Comparison of ENCODE assay signal across 22 cellular contexts in genomic region chr22:37357471-37357870, GRCh38.
"Had no signal": no experiment of that assay in that cellular context is flagged by ENCODE, and none has a peak within 500 bp of the region (broad histone marks: within the 10 kb centered on the region; RNA-seq: fewer than 3 reads in every experiment).

No MANE protein-coding gene starts in this region.

- ATAC-seq: effector memory CD8-positive, alpha-beta T cell; heart left ventricle; left colon; left ventricle myocardium superior; naive thymus-derived CD8-positive, alpha-beta T cell; sciatic nerve had no signal

- H3K9me3 ChIP-seq: esophagus squamous epithelium, heart left ventricle, neutrophil, stomach, thoracic aorta, transverse colon had no signal

- FAIRE-seq: colon had no signal

- H3K36me3 ChIP-seq: esophagus squamous epithelium, heart left ventricle, neutrophil, stomach, thoracic aorta, transverse colon had no signal

- H3K9me3 Mint-ChIP-seq: dendritic cell treated with granulocyte-macrophage colony-stimulating factor and Interleukin-4, amounts not matched to agents 40 ng/mL and 50 ng/mL, for 4 days; effector memory CD8-positive, alpha-beta T cell; naive thymus-derived CD8-positive, alpha-beta T cell had no signal

- H3K36me3 Mint-ChIP-seq: naive thymus-derived CD8-positive, alpha-beta T cell had no signal

- H3K27ac ChIP-seq: epithelial cell of prostate, esophagus squamous epithelium, heart left ventricle, neutrophil, skin epidermis, stomach, thoracic aorta, transverse colon had no signal

- H3K27me3 ChIP-seq: neutrophil had no signal

- H3K4me1 ChIP-seq: esophagus squamous epithelium, heart left ventricle, stomach, transverse colon had no signal

- H3K27ac Mint-ChIP-seq: dendritic cell treated with granulocyte-macrophage colony-stimulating factor and Interleukin-4, amounts not matched to agents 40 ng/mL and 50 ng/mL, for 4 days; effector memory CD8-positive, alpha-beta T cell; naive thymus-derived CD8-positive, alpha-beta T cell had no signal

- DNase-seq: effector memory CD8-positive, alpha-beta T cell; esophagus squamous epithelium; foreskin melanocyte; heart left ventricle; hippocampal formation; left colon; left ventricle myocardium superior; naive thymus-derived CD8-positive, alpha-beta T cell; posterior cingulate gyrus; stimulated activated CD4-positive, alpha-beta T cell treated with anti-CD3 and anti-CD28 coated beads, Interleukin-2, amount 100 ng/mL, for 24 hours; stimulated activated CD4-positive, alpha-beta T cell treated with anti-CD3 and anti-CD28 coated beads, Interleukin-4, amount 100 ng/mL, for 4 hours; stimulated activated naive CD4-positive, alpha-beta T cell; stomach; substantia nigra; transverse colon had no signal

- H3K4me3 Mint-ChIP-seq: dendritic cell treated with granulocyte-macrophage colony-stimulating factor and Interleukin-4, amounts not matched to agents 40 ng/mL and 50 ng/mL, for 4 days; effector memory CD8-positive, alpha-beta T cell; naive thymus-derived CD8-positive, alpha-beta T cell had no signal

- H3K4me3 ChIP-seq: esophagus squamous epithelium, heart left ventricle, skin epidermis, stomach, thoracic aorta, transverse colon had no signal
